8 cellular contexts compared by ENCODE assay signal in genomic region chr19:36605839-36606478, GRCh38. TPM values are rescaled to one million over a fixed set of nuclear protein-coding genes. Genes with fewer than 3 reads are reported as not detected.
DNase-seq lines count a peak whose midpoint lies in the region; ATAC-seq and TF ChIP-seq lines count a peak whose summit lies in the region.

No MANE protein-coding gene starts in this region.

- POLR2A ChIA-PET in MCF 10A (lab: Yijun Ruan, JAX) = no interaction called here
- POLR2A ChIA-PET in PC-3 (lab: Charles Lee; ENCODE audit: unreplicated experiment) = no interaction called here

- H3K79me2 ChIP-seq in PC-3 (ENCODE audit: low read length) = no peaks in the 10 kb centered on the region

- CTCF ChIA-PET in MCF 10A (lab: Yijun Ruan, JAX) (no interaction called here), PC-3 (lab: Charles Lee) (no interaction called here)

- H3K27ac ChIP-seq in breast epithelium (peak overlapping the region; percentile 69 to 76), PC-3 (ENCODE audit: low read length) (no peak overlapping the region), esophagus (ENCODE audit: low read depth in 2 of 2, low read length in 1 of 2) (peak overlapping the region in 1 of 2 donors; percentile 80), ovary (no peak overlapping the region)

- H3K27ac Mint-ChIP-seq in MCF 10A (ENCODE audit: low read depth, unreplicated experiment) = no peak overlapping the region

- no peak overlapping the region; the same call in 1 of the 2 replicates for H3K9ac ChIP-seq in PC-3 (ENCODE audit: low read length)

- H3K4me3 ChIP-seq in breast epithelium (peak overlapping the region; percentile 59 to 84 (median 77)), PC-3 (ENCODE audit: low read length) (peak overlapping the region; percentile 73), esophagus (ENCODE audit: low read depth in 1 of 2, low read length in 2 of 2) (peak overlapping the region; percentile 62 to 87), ovary (peak overlapping the region; percentile 67)

- H3K27me3 ChIP-seq in breast epithelium (no peaks in the 10 kb centered on the region), PC-3 (ENCODE audit: low read length) (no peaks in the 10 kb centered on the region), esophagus (ENCODE audit: control insufficient read depth in 1 of 2, insufficient read depth in 2 of 2, low read length in 2 of 2) (no peaks in the 10 kb centered on the region), ovary (no peaks in the 10 kb centered on the region)

- ATAC-seq in PC-3 = no peak

- no peaks in the 10 kb centered on the region for H3K9me2 ChIP-seq in PC-3 (replicated peaks; ENCODE audit: low read length)

- H3F3A ChIP-seq in PC-3 (ENCODE audit: low read length, unreplicated experiment) = no peaks in the 10 kb centered on the region

- TF ChIP-seq EP300 in ovary (IDR thresholded peaks at IDR 0.05) = no peak

- H3K9me3 ChIP-seq in breast epithelium (peaks cover 5 to 15% of the 10 kb centered on the region in 2 donors), PC-3 (ENCODE audit: low read length) (peaks cover 16% of the 10 kb centered on the region; the same call in 1 of the 2 replicates), esophagus (ENCODE audit: control insufficient read depth in 2 of 2, insufficient read depth in 1 of 2, low read depth in 1 of 2, low read length in 1 of 2) (no peaks in the 10 kb centered on the region), ovary (no peaks in the 10 kb centered on the region)

- TF ChIP-seq CTCF in breast epithelium (IDR thresholded peaks at IDR 0.05) (no peak), MCF 10A (IDR thresholded peaks at IDR 0.05; ENCODE audit: unreplicated experiment) (no peak), PC-3 (conservative IDR thresholded peaks at IDR 0.05; ENCODE audit: low read depth, low read length) (no peak), ovary (IDR thresholded peaks at IDR 0.05) (no peak)

- H3K4me1 Mint-ChIP-seq in MCF 10A (ENCODE audit: insufficient read depth, unreplicated experiment) = no peaks in the 10 kb centered on the region

- H3K4me1 ChIP-seq in breast epithelium (no peaks in the 10 kb centered on the region), PC-3 (ENCODE audit: insufficient read depth, low read length) (no peaks in the 10 kb centered on the region), esophagus (ENCODE audit: control insufficient read depth in 2 of 2, insufficient read depth in 2 of 2, low read length in 1 of 2) (no peaks in the 10 kb centered on the region), ovary (ENCODE audit: insufficient read depth) (peaks cover 1% of the 10 kb centered on the region)

- no peaks in the 10 kb centered on the region for H3K27me3 Mint-ChIP-seq in MCF 10A (ENCODE audit: insufficient read depth, unreplicated experiment)

- no peaks in the 10 kb centered on the region for H3K36me3 Mint-ChIP-seq in MCF 10A (ENCODE audit: insufficient read depth, unreplicated experiment)

- TF ChIP-seq POLR2A in breast epithelium (IDR thresholded peaks at IDR 0.05) = no peak
- TF ChIP-seq POLR2A in ovary (IDR thresholded peaks at IDR 0.05) = no peak

- DNase-seq in breast epithelium (ENCODE audit: low spot score in 2 of 2) (no peak), MCF 10A (ENCODE audit: unreplicated experiment) (no peak), PC-3 (no peak), ovary (no peak), hepatic stellate cell (ENCODE audit: low spot score) (no peak), hypothalamus (lab: John Stamatoyannopoulos, UW) (no peak)
- DNase-seq in stimulated activated CD4-positive, alpha-beta T cell treated with anti-CD3 and anti-CD28 coated beads, Interleukin-2, amount 100 ng/mL, for 48 hours = no peak

- BruUV-seq in MCF 10A (replicated peaks; lab: Mats Ljungman, UMichigan) = no TSS peak
- BruUV-seq in PC-3 (replicated peaks; lab: Mats Ljungman, UMichigan) = TSS peak; percentile 45

- no peak overlapping the region for H3K4me3 Mint-ChIP-seq in MCF 10A (ENCODE audit: unreplicated experiment)

- intact Hi-C loops in breast epithelium (cut with DNase I; ENCODE audit: low total_unique reads) = no loop called here
- intact Hi-C loops in MCF 10A (cut with micrococcal nuclease) = no loop called here
- intact Hi-C loops in PC-3 (cut with micrococcal nuclease) = no loop called here
- intact Hi-C loops in ovary (cut with DNase I) = no loop called here

- H2AFZ ChIP-seq in PC-3 (ENCODE audit: low read length) = peak overlapping the region; percentile 92

- 2 to 13% methylated on average over 2 of the region's 2 CpGs for WGBS in esophagus, 2 donors
- 2 to 4% (median 4%) methylated on average over 2 of the region's 2 CpGs for WGBS in ovary, 3 donors

- no peaks in the 10 kb centered on the region for H4K20me1 ChIP-seq in PC-3 (ENCODE audit: low read length)

- H3K36me3 ChIP-seq in breast epithelium (peaks cover 5% of the 10 kb centered on the region), PC-3 (ENCODE audit: low read depth, low read length) (no peaks in the 10 kb centered on the region), esophagus (ENCODE audit: control insufficient read depth in 2 of 2, insufficient read depth in 2 of 2, low read length in 1 of 2) (no peaks in the 10 kb centered on the region), ovary (no peaks in the 10 kb centered on the region)

- H3K4me2 ChIP-seq in PC-3 (ENCODE audit: low read length) = peak overlapping the region; percentile 81

- peaks cover 28% of the 10 kb centered on the region for H3K9me3 Mint-ChIP-seq in MCF 10A (ENCODE audit: unreplicated experiment)

RNA-seq across cellular contexts. Expression of gene ZNF382, which starts 0.8 kb away (rescaled TPM):
- total RNA-seq in breast epithelium (10 to 100 TPM in 1 of 3 donors, 1 to 10 TPM in 2; 2.6 to 13.0 (median 6.6) TPM), MCF 10A (2022) (0.51 and 0.81 TPM in 2 replicates), PC-3 (2014; rRNA removed) (0.75 and 0.91 TPM in 2 replicates), ovary (10 to 100 TPM in 1 of 7 donors, 1 to 10 TPM in 6; 1.9 to 10.2 (median 8.3) TPM)
- polyA plus RNA-seq in esophagus (under 1 TPM; 0.53 to 0.71 TPM), ovary (1 to 10 TPM; 1.8 to 3.0 TPM)

RNA-seq across cellular contexts. Expression of gene ZNF529, which starts 32.9 kb away (rescaled TPM):
- total RNA-seq in breast epithelium (10 to 100 TPM in 2 of 3 donors, 1 to 10 TPM in 1; 8.2 to 20.3 (median 14.7) TPM), MCF 10A (2022) (11.4 and 12.8 TPM in 2 replicates), PC-3 (2014; rRNA removed) (2.9 and 3.1 TPM in 2 replicates), ovary (10 to 100 TPM; 11.7 to 24.5 (median 19.5) TPM)
- polyA plus RNA-seq in esophagus (1 to 10 TPM; 1.9 to 2.4 TPM), ovary (10 to 100 TPM in 1 of 2 donors, 1 to 10 TPM in 1; 5.8 to 11.7 TPM)

Comparison
In these comparisons a context has a peak if more than half of its experiments do, and no peak if none do; other contexts are left out.
1. H3K27ac ChIP-seq: peak in breast epithelium (2 of 2); none in PC-3 (single experiment) and ovary (0 of 2).
2. Peak in every context shown above with its lines, with median percentiles within 50 percentile points of each other: H3K4me3 ChIP-seq.